ENCODE assay signal across 12 cellular contexts in genomic region chr7:93923291-93923690, GRCh38. TPM values are rescaled to one million over a fixed set of nuclear protein-coding genes. Genes with fewer than 3 reads are reported as not detected.
DNase-seq lines count a peak whose midpoint lies in the region; ATAC-seq and TF ChIP-seq lines count a peak whose summit lies in the region.
"Had no signal": no experiment of that assay in that cellular context is flagged by ENCODE, and none has a peak within 500 bp of the region (broad histone marks: within the 10 kb centered on the region; RNA-seq: fewer than 3 reads in every experiment).

No MANE protein-coding gene starts in this region.

- WGBS in SK-N-SH (ENCODE audit: low lambda C conversion rate): 30% methylated on average over 6 of the region's 6 CpGs
- WGBS in esophagus squamous epithelium, 2 donors: 49 to 65% methylated on average over 6 of the region's 6 CpGs
- WGBS in urinary bladder: 33% methylated on average over 6 of the region's 6 CpGs

- CTCF ChIA-PET in SK-N-SH (lab: Yijun Ruan, JAX): interaction anchor here (0.6 to 2.0 kb wide), 4 partner anchors 9 to 330 kb away, joined by 3 to 8 read pairs (median 4); no protein-coding TSS in a partner anchor

- H3K4me2 ChIP-seq in SK-N-SH: peak overlapping the region; percentile 73

- H3K27me3 Mint-ChIP-seq in nephron progenitor cell (ENCODE audit: low read depth, poor library complexity): peaks cover 19% of the 10 kb centered on the region

- peaks cover 13 to 23% of the 10 kb centered on the region in 2 experiments for H3K36me3 ChIP-seq in SK-N-SH (replicated peaks in 1 of 2; ENCODE audit: control insufficient read depth in 1 of 2, insufficient read depth in 2 of 2, low read length in 1 of 2)
- no peaks in the 10 kb centered on the region for H3K36me3 ChIP-seq in esophagus squamous epithelium
- H3K36me3 ChIP-seq in urinary bladder (ENCODE audit: insufficient read depth): no peaks in the 10 kb centered on the region

- POLR2A ChIA-PET in SK-N-SH (lab: Yijun Ruan, JAX): no interaction called here

- peaks cover 20% of the 10 kb centered on the region for H3K36me3 Mint-ChIP-seq in nephron progenitor cell (ENCODE audit: low read depth)
- H3K36me3 Mint-ChIP-seq: activated naive CD4-positive, alpha-beta T cell treated with anti-CD3 and anti-CD28 coated beads, Interleukin-2, amount 50 U/mL, for 24 hours had no signal

- peak overlapping the region; percentile 73 for H3K9ac ChIP-seq in SK-N-SH

- TF ChIP-seq RAD21 in SK-N-SH (IDR thresholded peaks at IDR 0.05; ENCODE audit: low read length): no peak

- TF ChIP-seq EP300 in SK-N-SH (IDR thresholded peaks at IDR 0.05; ENCODE audit: borderline replicate concordance in 1 of 2, low read depth in 1 of 2, low read length in 1 of 2): no peak

- no peaks in the 10 kb centered on the region for H4K20me1 ChIP-seq in SK-N-SH (ENCODE audit: insufficient read depth)

- ATAC-seq in SK-N-SH treated with all-trans-retinoic acid at 6 μM for 48 hours (no peak), HG02798 (IDR thresholded peaks at IDR 0.05; ENCODE audit: poor library complexity, unreplicated experiment) (no peak), GM21619 (IDR thresholded peaks at IDR 0.05; ENCODE audit: unreplicated experiment) (no peak)

- H3K9me2 ChIP-seq in SK-N-SH: no peaks in the 10 kb centered on the region

- H3K27ac Mint-ChIP-seq in nephron progenitor cell: no peak overlapping the region
- H3K27ac Mint-ChIP-seq: activated naive CD4-positive, alpha-beta T cell treated with anti-CD3 and anti-CD28 coated beads, Interleukin-2, amount 50 U/mL, for 24 hours had no signal

- no peaks in the 10 kb centered on the region for H3K9me3 Mint-ChIP-seq in nephron progenitor cell
- H3K9me3 Mint-ChIP-seq: activated naive CD4-positive, alpha-beta T cell treated with anti-CD3 and anti-CD28 coated beads, Interleukin-2, amount 50 U/mL, for 24 hours had no signal

- no peak for TF ChIP-seq POLR2A in esophagus squamous epithelium (IDR thresholded peaks at IDR 0.05)

- intact Hi-C loops in esophagus squamous epithelium (cut with DNase I): no loop called here

- peaks cover 14 to 25% of the 10 kb centered on the region in 2 experiments; a peak in 3 of 4 replicates for H3K4me1 ChIP-seq in SK-N-SH (ENCODE audit: control insufficient read depth in 1 of 2, insufficient read depth in 2 of 2, low read depth in 1 of 2, low read length in 1 of 2)
- H3K4me1 ChIP-seq in esophagus squamous epithelium: peaks cover 0 to 16% (median 5%) of the 10 kb centered on the region in 3 donors
- no peaks in the 10 kb centered on the region for H3K4me1 ChIP-seq in urinary bladder (ENCODE audit: insufficient read depth)

- H3K27ac ChIP-seq in SK-N-SH (ENCODE audit: low read depth in 2 of 2, low read length in 1 of 2) (peak overlapping the region; percentile 78 to 98; a peak in 3 of 4 replicates), esophagus squamous epithelium (peak overlapping the region in 3 of 4 donors; percentile 57 to 81 (median 80)), urinary bladder (ENCODE audit: low read depth) (peak overlapping the region; percentile 50)

- TF ChIP-seq CTCF in SK-N-SH (IDR thresholded peaks at IDR 0.05) (no peak), esophagus squamous epithelium (IDR thresholded peaks at IDR 0.05) (no peak), nephron progenitor cell (IDR thresholded peaks at IDR 0.05) (no peak)

- H3F3A ChIP-seq in SK-N-SH (replicated peaks; ENCODE audit: insufficient read depth): peaks cover 8% of the 10 kb centered on the region

- H3K27me3 ChIP-seq in SK-N-SH (ENCODE audit: insufficient read depth) (no peaks in the 10 kb centered on the region), esophagus squamous epithelium (no peaks in the 10 kb centered on the region)

- H3K4me3 ChIP-seq in SK-N-SH (ENCODE audit: low read depth in 2 of 2, low read length in 1 of 2): peak overlapping the region; percentile 69 to 79
- H3K4me3 ChIP-seq in esophagus squamous epithelium: peak overlapping the region; percentile 40 to 77 (median 52)
- peak overlapping the region; percentile 45 for H3K4me3 ChIP-seq in urinary bladder (ENCODE audit: low read depth, low read length)

- peaks cover 38% of the 10 kb centered on the region for H3K4me1 Mint-ChIP-seq in nephron progenitor cell

- H3K4me3 Mint-ChIP-seq in nephron progenitor cell: peak overlapping the region; percentile 88
- H3K4me3 Mint-ChIP-seq: activated naive CD4-positive, alpha-beta T cell treated with anti-CD3 and anti-CD28 coated beads, Interleukin-2, amount 50 U/mL, for 24 hours had no signal

- peaks cover 30% of the 10 kb centered on the region for H3K79me2 ChIP-seq in SK-N-SH (ENCODE audit: insufficient read depth)

- DNase-seq in SK-N-SH (no peak), esophagus squamous epithelium (lab: John Stamatoyannopoulos, UW) (no peak), nephron progenitor cell (no peak), Kasumi-1 (lab: John Stamatoyannopoulos, UW) (no peak)
- DNase-seq: activated CD4-positive, CD25-positive, alpha-beta regulatory T cell; NK-92 treated with Interleukin-12 subunit alpha and Interleukin-12 subunit beta, amount 100 ng/mL, for 24 hours had no signal

- peak overlapping the region; percentile 92; the same call in 1 of the 2 replicates for H2AFZ ChIP-seq in SK-N-SH (ENCODE audit: low read depth)

- no peaks in the 10 kb centered on the region for H3K9me3 ChIP-seq in SK-N-SH
- no peaks in the 10 kb centered on the region for H3K9me3 ChIP-seq in esophagus squamous epithelium

TF ChIP-seq in SK-N-SH, 30 proteins besides CTCF, POLR2A, EP300 and RAD21 (continues in another document):
- no peak for TF ChIP-seq MXI1 (IDR thresholded peaks at IDR 0.05; ENCODE audit: low read depth, low read length)

TF ChIP-seq in SK-N-SH treated with all-trans-retinoic acid at 6 μM for 48 hours, 23 proteins besides CTCF, POLR2A, EP300 and RAD21 (continues in another document):
- TF ChIP-seq ZNF70 (CRISPR knock-in tag; IDR thresholded peaks at IDR 0.05): no peak
- no peak for TF ChIP-seq CSDC2 (CRISPR knock-in tag; IDR thresholded peaks at IDR 0.05)
- TF ChIP-seq ARNTL (CRISPR knock-in tag; IDR thresholded peaks at IDR 0.05; ENCODE audit: borderline replicate concordance, low read depth): no peak
- TF ChIP-seq ZC3H10 (CRISPR knock-in tag; IDR thresholded peaks at IDR 0.05): no peak
- TF ChIP-seq PATZ1 (CRISPR knock-in tag; IDR thresholded peaks at IDR 0.05; ENCODE audit: borderline replicate concordance): no peak
- TF ChIP-seq ZFP3 (CRISPR knock-in tag; IDR thresholded peaks at IDR 0.05): no peak
- no peak for TF ChIP-seq PPARA (CRISPR knock-in tag; IDR thresholded peaks at IDR 0.05; ENCODE audit: borderline replicate concordance)
- TF ChIP-seq ZNF8 (CRISPR knock-in tag; IDR thresholded peaks at IDR 0.05): no peak
- no peak for TF ChIP-seq TOX (CRISPR knock-in tag; IDR thresholded peaks at IDR 0.05; ENCODE audit: borderline replicate concordance)
- no peak for TF ChIP-seq ZNF565 (CRISPR knock-in tag; conservative IDR thresholded peaks at IDR 0.05; ENCODE audit: low read depth)
- TF ChIP-seq RARB (CRISPR knock-in tag; IDR thresholded peaks at IDR 0.05): no peak
- no peak for TF ChIP-seq ESRRG (CRISPR knock-in tag; IDR thresholded peaks at IDR 0.05)

RNA-seq across cellular contexts. Expression of gene GNG11, which starts 1.8 kb away (rescaled TPM):
- polyA plus RNA-seq in SK-N-SH (2012; rRNA removed) (9.8 and 11.5 TPM in 2 replicates), urinary bladder (31.9 TPM)
- 13.4 and 17.0 TPM in 2 replicates for polyA plus RNA-seq in SK-N-SH (2012; cell fraction: cytosol; rRNA removed)
- polyA plus RNA-seq in SK-N-SH (2012; cell fraction: nucleus; rRNA removed): 4.4 and 4.7 TPM in 2 replicates
- total RNA-seq in esophagus squamous epithelium (10 to 100 TPM in 1 of 4 donors, 1 to 10 TPM in 2, under 1 TPM in 1; 0.61 to 13.9 (median 4.1) TPM), urinary bladder (48.1 TPM)

RNA-seq across cellular contexts. Expression of gene GNGT1, which starts 16.9 kb away (rescaled TPM):
- polyA plus RNA-seq in SK-N-SH (2012; rRNA removed) (0.15 TPM in 1 of 2 replicates, not detected in the other), urinary bladder (not detected)
- 0.08 and 0.13 TPM in 2 replicates for polyA plus RNA-seq in SK-N-SH (2012; cell fraction: cytosol; rRNA removed)
- polyA plus RNA-seq in SK-N-SH (2012; cell fraction: nucleus; rRNA removed): 0.07 and 0.31 TPM in 2 replicates
- total RNA-seq in esophagus squamous epithelium (not detected), urinary bladder (0.95 TPM)
- polyA plus RNA-seq: esophagus had no signal

RNA-seq across cellular contexts. Expression of gene TFPI2, which starts 32.7 kb away (rescaled TPM):
- polyA plus RNA-seq in SK-N-SH (2012; rRNA removed) (16.9 and 17.7 TPM in 2 replicates), urinary bladder (5.5 TPM)
- 14.4 and 15.5 TPM in 2 replicates for polyA plus RNA-seq in SK-N-SH (2012; cell fraction: cytosol; rRNA removed)
- polyA plus RNA-seq in SK-N-SH (2012; cell fraction: nucleus; rRNA removed): 9.0 and 11.9 TPM in 2 replicates
- total RNA-seq in esophagus squamous epithelium (1 to 10 TPM in 1 of 4 donors, under 1 TPM in 2, not detected in 1; 0.67 to 1.9 (median 0.95) TPM), urinary bladder (19.3 TPM)
